In the genomic region with DNA sequence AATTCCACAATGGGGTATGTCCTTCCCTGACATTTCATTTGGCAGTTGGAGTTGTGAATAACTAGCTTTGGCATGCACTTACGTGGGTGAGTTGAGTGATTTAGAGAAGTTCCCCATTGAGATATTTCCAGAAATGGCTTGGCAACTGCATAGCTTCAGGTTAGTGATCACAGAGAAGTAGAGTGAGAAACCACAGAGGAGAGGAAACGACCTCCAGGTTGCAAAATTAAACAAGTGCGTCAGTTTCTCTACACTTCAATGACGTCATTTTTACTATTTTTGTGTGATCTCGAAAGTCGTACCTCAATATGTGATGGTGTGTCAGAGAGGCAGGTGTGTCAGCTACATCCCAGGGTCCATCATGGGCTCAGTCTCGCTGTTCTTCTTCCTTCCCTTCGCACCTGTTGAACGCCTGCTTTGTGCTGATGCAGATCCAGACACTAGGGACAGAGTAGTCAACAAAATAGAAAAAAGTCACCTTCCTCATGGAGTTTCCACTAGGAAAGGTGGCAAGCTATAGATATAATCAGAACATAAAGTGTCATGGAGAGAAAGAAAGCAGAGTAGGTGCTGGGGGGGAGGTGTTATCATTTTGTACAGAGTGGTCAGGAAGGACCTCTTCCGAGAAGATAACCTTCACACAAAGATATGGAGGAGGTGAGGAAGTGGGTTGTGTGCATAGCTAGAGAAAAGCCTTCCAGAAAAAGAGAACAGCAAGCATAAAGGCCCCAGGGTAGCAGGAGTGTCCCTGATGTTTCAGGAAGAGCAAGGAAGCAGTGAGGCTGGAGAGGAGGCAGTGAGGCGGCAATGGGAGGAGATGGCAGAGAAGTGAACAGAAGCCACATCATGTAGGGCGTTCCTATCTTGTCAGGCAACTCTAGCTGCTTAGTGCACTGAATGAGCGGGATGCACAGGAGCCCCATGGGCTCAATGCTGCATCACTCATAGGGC, we compare ENCODE assay signal across 9 cellular contexts.
DNase-seq lines count a peak whose midpoint lies in the region; ATAC-seq and TF ChIP-seq lines count a peak whose summit lies in the region.
"Had no signal": no experiment of that assay in that cellular context is flagged by ENCODE, and none has a peak within 500 bp of the region (broad histone marks: within the 10 kb centered on the region; RNA-seq: fewer than 3 reads in every experiment).

No MANE protein-coding gene starts in this region.

- no peaks in the 10 kb centered on the region for H3K27me3 ChIP-seq in RWPE2 (ENCODE audit: insufficient read depth, poor library complexity, severe bottlenecking)
- no peaks in the 10 kb centered on the region for H3K27me3 ChIP-seq in hepatocyte

- peaks cover 2% of the 10 kb centered on the region for H3K9me3 Mint-ChIP-seq in memory B cell
- H3K9me3 Mint-ChIP-seq in HFFc6, result peaks cover 14% of the 10 kb centered on the region

- no peaks in the 10 kb centered on the region for H3K9me2 ChIP-seq in hepatocyte (replicated peaks; ENCODE audit: insufficient read depth)

- no peak overlapping the region for H3K4me2 ChIP-seq in hepatocyte
- H3K4me2 ChIP-seq: A549 had no signal

- H3K79me2 ChIP-seq in hepatocyte, result no peaks in the 10 kb centered on the region

- peak; percentile 28 to 62 for ATAC-seq in activated CD4-positive, CD25-positive, alpha-beta regulatory T cell treated with anti-CD3 and anti-CD28 coated beads, Interleukin-2, amount 50 U/mL, for 24 hours
- ATAC-seq in HG02852 (IDR thresholded peaks at IDR 0.05; ENCODE audit: unreplicated experiment), result peak; percentile 87
- peak; percentile 79 for ATAC-seq in RWPE2 (ENCODE audit: low read depth)
- peak; percentile 92 for ATAC-seq in memory B cell (ENCODE audit: low read depth)
- ATAC-seq: A549 had no signal

- H3K36me3 Mint-ChIP-seq in memory B cell (peaks cover 42% of the 10 kb centered on the region), HFFc6 (ENCODE audit: low read depth) (no peaks in the 10 kb centered on the region; the same call in 1 of the 2 replicates)

- peak overlapping the region; percentile 84 for H3K27ac Mint-ChIP-seq in memory B cell
- no peak overlapping the region for H3K27ac Mint-ChIP-seq in HFFc6

- no peaks in the 10 kb centered on the region for H3K27me3 Mint-ChIP-seq in memory B cell
- no peaks in the 10 kb centered on the region; the same call in none of the 2 replicates for H3K27me3 Mint-ChIP-seq in HFFc6 (ENCODE audit: insufficient read depth)

- H3K9me3 ChIP-seq in RWPE2 (ENCODE audit: severe bottlenecking), result no peaks in the 10 kb centered on the region
- H3K9me3 ChIP-seq in hepatocyte (ENCODE audit: low read depth), result no peaks in the 10 kb centered on the region
- H3K9me3 ChIP-seq: A549 had no signal

- H3K27ac ChIP-seq in RWPE2 (ENCODE audit: poor library complexity, severe bottlenecking) (peak overlapping the region; percentile 5), hepatocyte (no peak overlapping the region)
- H3K27ac ChIP-seq: A549 had no signal

- H3K4me3 Mint-ChIP-seq in memory B cell (no peak overlapping the region), HFFc6 (no peak overlapping the region)

- H2AFZ ChIP-seq in hepatocyte, result no peak overlapping the region

- no peaks in the 10 kb centered on the region for H4K20me1 ChIP-seq in hepatocyte (ENCODE audit: insufficient read depth, poor library complexity, severe bottlenecking)

- H3K4me3 ChIP-seq in RWPE2 (ENCODE audit: severe bottlenecking), result no peak overlapping the region
- H3K4me3 ChIP-seq in hepatocyte, result no peak overlapping the region
- H3K4me3 ChIP-seq: A549 had no signal

- DNase-seq in activated CD4-positive, CD25-positive, alpha-beta regulatory T cell (lab: John Stamatoyannopoulos, UW), result no peak
- DNase-seq in RWPE2 (ENCODE audit: low spot score) (no peak), memory B cell (ENCODE audit: low spot score in 2 of 2) (peak in 1 of 2 donors; percentile 32), hepatocyte (ENCODE audit: low spot score) (no peak), NCI-H2171 treated with DMSO at 0.1 percent for 48 hours (lab: John Stamatoyannopoulos, UW) (no peak), HFFc6 (no peak)

- TF ChIP-seq CTCF in RWPE2 (IDR thresholded peaks at IDR 0.05; ENCODE audit: poor library complexity, severe bottlenecking) (no peak), hepatocyte (IDR thresholded peaks at IDR 0.05; ENCODE audit: poor library complexity) (no peak), HFFc6 (IDR thresholded peaks at IDR 0.05) (no peak)

- H3K4me1 Mint-ChIP-seq in memory B cell (peaks cover 35% of the 10 kb centered on the region), HFFc6 (ENCODE audit: low read depth) (peaks cover 10% of the 10 kb centered on the region; the same call in 1 of the 2 replicates)

- H3K4me1 ChIP-seq in RWPE2 (ENCODE audit: insufficient read depth, poor library complexity, severe bottlenecking) (peaks cover 10% of the 10 kb centered on the region), hepatocyte (ENCODE audit: insufficient read depth) (no peaks in the 10 kb centered on the region)
- H3K4me1 ChIP-seq: A549 had no signal

- 90% methylated on average over 13 of the region's 13 CpGs for WGBS in hepatocyte (ENCODE audit: low lambda C conversion rate, missing lambda C conversion rate)

- peaks cover 36% of the 10 kb centered on the region for H3K36me3 ChIP-seq in RWPE2 (ENCODE audit: low read depth)
- no peaks in the 10 kb centered on the region for H3K36me3 ChIP-seq in hepatocyte (replicated peaks; ENCODE audit: insufficient read depth, low read depth)
